In genomic region chr17:20320535-20321229, GRCh38 we compare ENCODE assay signal across 8 cellular contexts.
A peak's percentile ranks its signal among the peaks of the same experiment; 100 is the strongest.
DNase-seq lines count a peak whose midpoint lies in the region; ATAC-seq, FAIRE-seq and TF ChIP-seq lines count a peak whose summit lies in the region.
"Not testable (repeated sequence)": the region's sequence is repeated elsewhere in the genome, so short reads cannot be mapped to it uniquely, and the experiment has no call there.

No MANE protein-coding gene starts in this region.

- not testable (repeated sequence) for FAIRE-seq in bronchial epithelial cell (lab: Jason Lieb, UNC)

- not testable (repeated sequence) for H3K27me3 ChIP-seq in bronchial epithelial cell (ENCODE audit: control insufficient read depth, insufficient read depth, low read length); hepatocyte; prostate gland (replicated peaks; ENCODE audit: insufficient read depth)

- peak overlapping the region; percentile 91 for H3K4me2 ChIP-seq in hepatocyte

- not testable (repeated sequence) for H4K20me1 ChIP-seq in hepatocyte (ENCODE audit: insufficient read depth, poor library complexity, severe bottlenecking)

- 26% methylated on average over 38 of the region's 47 CpGs for WGBS in hepatocyte (ENCODE audit: low lambda C conversion rate, missing lambda C conversion rate)
- WGBS in prostate gland, result 21% methylated on average over 36 of the region's 47 CpGs

- TF ChIP-seq CTCF in bronchial epithelial cell (IDR thresholded peaks at IDR 0.05; ENCODE audit: insufficient read depth, low read length, severe bottlenecking) (peak; percentile 84), hepatocyte (IDR thresholded peaks at IDR 0.05; ENCODE audit: poor library complexity) (peak; percentile 98), prostate gland (IDR thresholded peaks at IDR 0.05) (peak; percentile 64 to 91 (median 87))

- not testable (repeated sequence) for H3K27ac ChIP-seq in hepatocyte, prostate gland

- in situ Hi-C loops in G401 (cut with HindIII; ENCODE audit: low sequenced_read_pairs), result not testable (repeated sequence)

- DNase-seq in G401 (ENCODE audit: low spot score), result peak; percentile 90
- peak; percentile 11 to 54 for DNase-seq in NOMO-1 (lab: John Stamatoyannopoulos, UW; ENCODE audit: unreplicated experiment in 2 of 2)
- DNase-seq in activated CD4-positive, alpha-beta T cell treated with anti-CD3 and anti-CD28 coated beads, Interleukin-2, amount 50 U/mL, for 48 hours, result peak; percentile 78 to 79
- DNase-seq in bronchial epithelial cell (ENCODE audit: low read depth), result peak; percentile 20
- peak; percentile 76 for DNase-seq in hepatocyte (ENCODE audit: low spot score)
- DNase-seq in prostate gland (ENCODE audit: low spot score), result peak; percentile 42
- peak; percentile 56 for DNase-seq in stromal cell of bone marrow (ENCODE audit: low read depth)

- H2AFZ ChIP-seq in hepatocyte, result peak overlapping the region; percentile 68

- H3K9me2 ChIP-seq in hepatocyte (replicated peaks; ENCODE audit: insufficient read depth), result not testable (repeated sequence)

- not testable (repeated sequence) for H3K79me2 ChIP-seq in hepatocyte

- H3K4me3 ChIP-seq in bronchial epithelial cell (ENCODE audit: low read depth, low read length), result peak overlapping the region; percentile 18
- H3K4me3 ChIP-seq in hepatocyte, result not testable (repeated sequence)
- peak overlapping the region; percentile 25 to 33 for H3K4me3 ChIP-seq in prostate gland

- intact Hi-C loops in prostate gland (cut with DNase I), result not testable (repeated sequence)

- H3K9me3 ChIP-seq in hepatocyte (ENCODE audit: low read depth); prostate gland: not testable (repeated sequence)

- not testable (repeated sequence) for TF ChIP-seq POLR2A in prostate gland (IDR thresholded peaks at IDR 0.05)

- H3K36me3 ChIP-seq in bronchial epithelial cell (ENCODE audit: control insufficient read depth, insufficient read depth, low read length); hepatocyte (replicated peaks; ENCODE audit: insufficient read depth, low read depth); prostate gland: not testable (repeated sequence)

- not testable (repeated sequence) for H3K4me1 ChIP-seq in hepatocyte (ENCODE audit: insufficient read depth); prostate gland (replicated peaks)

- ATAC-seq in HG02759 (IDR thresholded peaks at IDR 0.05; ENCODE audit: unreplicated experiment), result peak; percentile 73

Comparison
In these comparisons a context has a peak if more than half of its experiments do, and no peak if none do; other contexts are left out.
1. DNase-seq: peak in every context shown above with its lines; median percentile 90 in G401; 78 in activated CD4-positive, alpha-beta T cell treated with anti-CD3 and anti-CD28 coated beads, Interleukin-2, amount 50 U/mL, for 48 hours; 76 in hepatocyte; 56 in stromal cell of bone marrow; 42 in prostate gland; 32 in NOMO-1; 20 in bronchial epithelial cell.